In the genomic region with DNA sequence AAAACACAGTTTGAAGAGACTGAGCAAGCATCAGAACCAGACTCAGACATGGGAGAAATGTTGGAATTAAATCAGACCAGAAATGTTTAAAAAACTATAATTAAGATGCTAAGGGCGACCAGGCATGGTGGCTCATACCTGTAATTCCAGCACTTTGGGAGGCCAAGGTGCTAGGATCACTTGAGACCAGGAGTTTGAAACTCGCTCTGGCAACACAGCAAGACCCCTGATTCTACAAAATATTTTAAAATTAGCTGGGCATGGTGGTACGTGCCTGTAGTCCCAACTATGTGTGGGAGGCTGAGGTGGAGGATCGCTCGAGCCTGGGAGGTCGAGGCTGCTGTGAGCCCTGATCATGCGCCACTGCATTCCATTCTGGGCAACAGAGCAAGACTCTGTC, we compare ENCODE assay signal across 26 cellular contexts.
"Had no signal": no experiment of that assay in that cellular context is flagged by ENCODE, and none has a peak within 500 bp of the region (broad histone marks: within the 10 kb centered on the region; RNA-seq: fewer than 3 reads in every experiment).

No MANE protein-coding gene starts in this region.

- H3K4me1 ChIP-seq: upper lobe of left lung had no signal

- H3K9me3 Mint-ChIP-seq: natural killer cell treated with Interleukin-12 subunit alpha and Interleukin-12 subunit beta and Interleukin-15 and Interleukin-18, amount 100 ng/mL, for 72 hours; stimulated activated naive CD8-positive, alpha-beta T cell treated with anti-CD3 and anti-CD28 coated beads, Interleukin-15, amount 100 ng/mL, for 72 hours had no signal

- H3K27ac Mint-ChIP-seq: natural killer cell treated with Interleukin-12 subunit alpha and Interleukin-12 subunit beta and Interleukin-15 and Interleukin-18, amount 100 ng/mL, for 72 hours; neural progenitor cell; stimulated activated memory B cell treated with anti-CD40 and anti-IgM and Interleukin-4, amounts not matched to agents 10 μg/mL and 1 μg/mL and 100 μg/mL, for 72 hours; stimulated activated naive CD8-positive, alpha-beta T cell treated with anti-CD3 and anti-CD28 coated beads, Interleukin-15, amount 100 ng/mL, for 72 hours had no signal

- H3K4me1 Mint-ChIP-seq: naive B cell; naive thymus-derived CD8-positive, alpha-beta T cell; stimulated activated memory B cell treated with anti-CD40 and anti-IgM and Interleukin-4, amounts not matched to agents 10 μg/mL and 1 μg/mL and 100 μg/mL, for 72 hours; stimulated activated naive CD8-positive, alpha-beta T cell treated with anti-CD3 and anti-CD28 coated beads, Interleukin-15, amount 100 ng/mL, for 72 hours had no signal

- H3K36me3 Mint-ChIP-seq: naive B cell; naive thymus-derived CD8-positive, alpha-beta T cell; natural killer cell treated with Interleukin-12 subunit alpha and Interleukin-12 subunit beta and Interleukin-15 and Interleukin-18, amount 100 ng/mL, for 72 hours; neural progenitor cell; stimulated activated memory B cell treated with anti-CD40 and anti-IgM and Interleukin-4, amounts not matched to agents 10 μg/mL and 1 μg/mL and 100 μg/mL, for 72 hours had no signal

- DNase-seq: naive B cell; naive thymus-derived CD8-positive, alpha-beta T cell; occipital lobe; ovary; retina; sigmoid colon; stimulated activated CD4-positive, alpha-beta T cell treated with anti-CD3 and anti-CD28 coated beads, Interleukin-15, amount 100 ng/mL, for 24 hours; stimulated activated CD4-positive, alpha-beta T cell treated with anti-CD3 and anti-CD28 coated beads, Interleukin-4, amount 100 ng/mL, for 1 hour; stimulated activated CD4-positive, alpha-beta T cell treated with anti-CD3 and anti-CD28 coated beads, Interleukin-4, amount 100 ng/mL, for 4 hours; stimulated activated CD8-positive, alpha-beta memory T cell treated with anti-CD3 and anti-CD28 coated beads, Interleukin-4, amount 100 ng/mL, for 48 hours; stimulated activated naive CD4-positive, alpha-beta T cell; stimulated activated naive CD8-positive, alpha-beta T cell treated with anti-CD3 and anti-CD28 coated beads, Interleukin-15, amount 100 ng/mL, for 72 hours; stimulated activated naive CD8-positive, alpha-beta T cell treated with anti-CD3 and anti-CD28 coated beads, Interleukin-15, Interleukin-2, amounts not matched to agents 100 U/mL and 50 U/mL, for 24 hours; substantia nigra; testis; tibial artery had no signal

- H3K4me3 Mint-ChIP-seq: naive B cell; naive thymus-derived CD8-positive, alpha-beta T cell; natural killer cell treated with Interleukin-12 subunit alpha and Interleukin-12 subunit beta and Interleukin-15 and Interleukin-18, amount 100 ng/mL, for 72 hours; neural progenitor cell; stimulated activated memory B cell treated with anti-CD40 and anti-IgM and Interleukin-4, amounts not matched to agents 10 μg/mL and 1 μg/mL and 100 μg/mL, for 72 hours; stimulated activated naive CD8-positive, alpha-beta T cell treated with anti-CD3 and anti-CD28 coated beads, Interleukin-15, amount 100 ng/mL, for 72 hours had no signal

- H3K9me3 ChIP-seq: ovary, prostate gland, right lobe of liver, sigmoid colon, suprapubic skin, testis, tibial artery, transverse colon, upper lobe of left lung, vagina had no signal

- H3K27ac ChIP-seq: neural progenitor cell, ovary, prostate gland, right lobe of liver, suprapubic skin, testis, transverse colon, upper lobe of left lung, vagina had no signal

- ATAC-seq: naive thymus-derived CD8-positive, alpha-beta T cell; natural killer cell treated with Interleukin-12 subunit alpha and Interleukin-12 subunit beta and Interleukin-15 and Interleukin-18, amount 100 ng/mL, for 72 hours; right cardiac atrium; right lobe of liver; stimulated activated memory B cell treated with anti-CD40 and anti-IgM and Interleukin-4, amounts not matched to agents 10 μg/mL and 1 μg/mL and 100 μg/mL, for 72 hours; stimulated activated naive CD8-positive, alpha-beta T cell treated with anti-CD3 and anti-CD28 coated beads, Interleukin-15, amount 100 ng/mL, for 72 hours had no signal

- H3K4me3 ChIP-seq: neural progenitor cell, ovary, prostate gland, right lobe of liver, sigmoid colon, suprapubic skin, testis, tibial artery, transverse colon, upper lobe of left lung, vagina had no signal

- H3K36me3 ChIP-seq: neural progenitor cell, ovary, prostate gland, right lobe of liver, sigmoid colon, suprapubic skin, tibial artery, transverse colon, upper lobe of left lung, vagina had no signal

- H3K27me3 ChIP-seq: neural progenitor cell, ovary, right lobe of liver, sigmoid colon, suprapubic skin, testis, tibial artery, transverse colon, upper lobe of left lung, vagina had no signal
